8 cellular contexts compared by ENCODE assay signal in the genomic region with DNA sequence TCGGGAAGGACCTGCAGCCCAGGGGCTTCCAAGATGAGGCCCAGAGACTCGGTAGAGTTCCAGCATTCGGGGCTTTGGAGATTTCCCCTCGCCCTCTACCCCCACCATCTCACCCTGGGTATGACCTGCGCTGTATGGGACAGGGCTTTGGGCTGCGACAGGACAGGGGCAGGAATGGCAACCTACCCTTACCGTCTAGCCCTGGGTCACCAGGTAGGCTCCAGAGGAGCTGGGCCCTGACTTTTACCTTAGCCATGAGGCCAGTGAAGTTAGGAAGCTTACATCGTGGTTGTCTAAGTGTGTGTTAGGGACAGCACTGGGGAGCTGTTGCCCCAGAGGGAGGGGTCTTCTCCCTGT. TPM values are rescaled to one million over a fixed set of nuclear protein-coding genes. Genes with fewer than 3 reads are reported as not detected.
DNase-seq lines count a peak whose midpoint lies in the region; ATAC-seq and TF ChIP-seq lines count a peak whose summit lies in the region.

No MANE protein-coding gene starts in this region.

- H3K36me3 ChIP-seq in KMS-11 (ENCODE audit: insufficient read depth) = no peaks in the 10 kb centered on the region
- H3K36me3 ChIP-seq in naive thymus-derived CD4-positive, alpha-beta T cell (ENCODE audit: control insufficient read depth in 2 of 3, insufficient read depth in 3 of 3, low read length in 3 of 3) = peaks cover 0 to 27% (median 0%) of the 10 kb centered on the region in 3 experiments

- H3K9me3 ChIP-seq in naive thymus-derived CD4-positive, alpha-beta T cell (ENCODE audit: control insufficient read depth in 2 of 3, low read length in 3 of 3) = no peaks in the 10 kb centered on the region

- peaks cover 0 to 32% (median 11%) of the 10 kb centered on the region in 5 donors for H3K36me3 Mint-ChIP-seq in naive thymus-derived CD4-positive, alpha-beta T cell

- peak overlapping the region; percentile 63 for H3K4me2 ChIP-seq in KMS-11

- peak overlapping the region; percentile 61; the same call in 1 of the 2 replicates for H3K9ac ChIP-seq in KMS-11

- no peaks in the 10 kb centered on the region for H4K20me1 ChIP-seq in KMS-11 (ENCODE audit: insufficient read depth)

- peak overlapping the region; percentile 83 to 91 (median 87) for H3K4me3 Mint-ChIP-seq in naive thymus-derived CD4-positive, alpha-beta T cell

- TF ChIP-seq CTCF in AG09309 (IDR thresholded peaks at IDR 0.05; ENCODE audit: control insufficient read depth, insufficient read depth, low read depth, low read length, missing control alignments) (no peak), KMS-11 (conservative IDR thresholded peaks at IDR 0.05; ENCODE audit: low read depth, low read length) (no peak), dorsolateral prefrontal cortex (IDR thresholded peaks at IDR 0.05 in 54 of 56, conservative IDR thresholded peaks at IDR 0.05 in 2 of 56; ENCODE audit: low read depth in 1 of 56, partially characterized antibody in 56 of 56) (no peak), GM10266 (IDR thresholded peaks at IDR 0.05; ENCODE audit: control insufficient read depth, insufficient read depth, low read depth, missing control alignments) (no peak)

- H3K27ac ChIP-seq in KMS-11 (no peak overlapping the region), dorsolateral prefrontal cortex (peak overlapping the region in 55 of 59 donors; percentile 16 to 92 (median 75))
- H3K27ac ChIP-seq in naive thymus-derived CD4-positive, alpha-beta T cell (ENCODE audit: low read depth, low read length) = peak overlapping the region; percentile 91

- no peak for DNase-seq in AG09309 (ENCODE audit: low read depth)
- DNase-seq in dorsolateral prefrontal cortex = no peak
- peak in 2 of 9 donors; percentile 25 to 35 for DNase-seq in naive thymus-derived CD4-positive, alpha-beta T cell
- DNase-seq in Kasumi-1 (lab: John Stamatoyannopoulos, UW) = no peak
- DNase-seq in GM10266 (ENCODE audit: extremely low spot score) = no peak

- H3K79me2 ChIP-seq in KMS-11 (ENCODE audit: insufficient read depth, low read depth) = no peaks in the 10 kb centered on the region

- H3K27me3 Mint-ChIP-seq in naive thymus-derived CD4-positive, alpha-beta T cell = no peaks in the 10 kb centered on the region

- peak overlapping the region; percentile 66 to 99 (median 95) for H3K27ac Mint-ChIP-seq in naive thymus-derived CD4-positive, alpha-beta T cell

- H2AFZ ChIP-seq in KMS-11 (ENCODE audit: low read depth) = peak overlapping the region; percentile 61; the same call in 1 of the 2 replicates

- intact Hi-C loops in dorsolateral prefrontal cortex (cut with DNase I) = no loop called here
- intact Hi-C loops in naive thymus-derived CD4-positive, alpha-beta T cell (cut with micrococcal nuclease) = no loop called here

- H3K4me1 ChIP-seq in KMS-11 (ENCODE audit: low read depth, poor library complexity, severe bottlenecking) = peaks cover 12% of the 10 kb centered on the region
- H3K4me1 ChIP-seq in naive thymus-derived CD4-positive, alpha-beta T cell (ENCODE audit: control insufficient read depth in 2 of 2, insufficient read depth in 2 of 2, low read length in 2 of 2) = peaks cover 44 to 77% of the 10 kb centered on the region in 2 donors

- POLR2A ChIA-PET in naive thymus-derived CD4-positive, alpha-beta T cell (lab: Charles Lee) = interaction anchor here (0.8 to 46.3 kb wide), 10 partner anchors 10 to 93 kb away, joined by 3 to 1418 read pairs (median 10); partner anchors contain the start of genes GLYCTK and WDR82

- peaks cover 0 to 12% (median 0%) of the 10 kb centered on the region in 11 donors for H3K9me3 Mint-ChIP-seq in naive thymus-derived CD4-positive, alpha-beta T cell

- peak overlapping the region; percentile 59 for H3K4me3 ChIP-seq in AG09309 (ENCODE audit: control insufficient read depth, low read depth, low read length)
- no peak overlapping the region for H3K4me3 ChIP-seq in KMS-11 (IDR thresholded peaks at IDR 0.05; ENCODE audit: insufficient read depth, low read depth, low read length)
- H3K4me3 ChIP-seq in dorsolateral prefrontal cortex = peak overlapping the region; percentile 23 to 74 (median 61)
- peak overlapping the region; percentile 79 for H3K4me3 ChIP-seq in naive thymus-derived CD4-positive, alpha-beta T cell (ENCODE audit: low read length)

- peak; percentile 1 for ATAC-seq in naive thymus-derived CD4-positive, alpha-beta T cell
- ATAC-seq in HG02852 (IDR thresholded peaks at IDR 0.05; ENCODE audit: unreplicated experiment) (no peak), GM19035 (IDR thresholded peaks at IDR 0.05; ENCODE audit: unreplicated experiment) (no peak)

- CTCF ChIA-PET in naive thymus-derived CD4-positive, alpha-beta T cell (lab: Charles Lee) = interaction anchor here (0.5 to 1.8 kb wide), 7 partner anchors 10 to 36 kb away, joined by 3 to 9 read pairs (median 3); partner anchors contain the start of gene WDR82

- peaks cover 33 to 87% (median 79%) of the 10 kb centered on the region in 7 donors for H3K4me1 Mint-ChIP-seq in naive thymus-derived CD4-positive, alpha-beta T cell

- H3K27me3 ChIP-seq in KMS-11 (ENCODE audit: insufficient read depth, low read depth) (no peaks in the 10 kb centered on the region), dorsolateral prefrontal cortex (no peaks in the 10 kb centered on the region)
- H3K27me3 ChIP-seq in naive thymus-derived CD4-positive, alpha-beta T cell (ENCODE audit: control insufficient read depth in 2 of 2, insufficient read depth in 2 of 2, low read length in 2 of 2) = no peaks in the 10 kb centered on the region

RNA-seq across cellular contexts. Expression of gene PPM1M, which starts 0.7 kb away (rescaled TPM):
- total RNA-seq in dorsolateral prefrontal cortex = 10 to 100 TPM in 119 of 120 experiments, 1 to 10 TPM in 1; 9.8 to 25.1 (median 17.6) TPM
- total RNA-seq in naive thymus-derived CD4-positive, alpha-beta T cell = 10 to 100 TPM; 55.8 to 81.0 (median 74.5) TPM
- polyA plus RNA-seq in naive thymus-derived CD4-positive, alpha-beta T cell = 100 to 1,000 TPM in 1 of 2 donors, 10 to 100 TPM in 1; 68.8 to 135 TPM

RNA-seq across cellular contexts. Expression of gene TWF2, which starts 7.3 kb away (rescaled TPM):
- total RNA-seq in dorsolateral prefrontal cortex = 10 to 100 TPM; 20.8 to 63.7 (median 47.3) TPM
- 100 to 1,000 TPM in 1 of 5 experiments, 10 to 100 TPM in 4; 38.7 to 110 (median 63.7) TPM for total RNA-seq in naive thymus-derived CD4-positive, alpha-beta T cell
- polyA plus RNA-seq in naive thymus-derived CD4-positive, alpha-beta T cell = 100 to 1,000 TPM; 104 to 147 TPM

RNA-seq across cellular contexts. Expression of gene TLR9, which starts 20.8 kb away (rescaled TPM):
- total RNA-seq in dorsolateral prefrontal cortex = 1 to 10 TPM in 31 of 120 experiments, under 1 TPM in 74, not detected in 15; 0.25 to 5.2 (median 0.78) TPM
- 1 to 10 TPM in 3 of 5 experiments, under 1 TPM in 2; 0.27 to 2.5 (median 1.6) TPM for total RNA-seq in naive thymus-derived CD4-positive, alpha-beta T cell
- under 1 TPM in 1 of 2 donors, not detected in 1; 0.16 TPM for polyA plus RNA-seq in naive thymus-derived CD4-positive, alpha-beta T cell

RNA-seq across cellular contexts. Expression of gene WDR82, which starts 32.2 kb away (rescaled TPM):
- 100 to 1,000 TPM in 28 of 120 experiments, 10 to 100 TPM in 92; 61.0 to 123 (median 91.2) TPM for total RNA-seq in dorsolateral prefrontal cortex
- total RNA-seq in naive thymus-derived CD4-positive, alpha-beta T cell = 100 to 1,000 TPM; 112 to 161 (median 135) TPM
- polyA plus RNA-seq in naive thymus-derived CD4-positive, alpha-beta T cell = 100 to 1,000 TPM; 127 to 181 TPM

RNA-seq across cellular contexts. Expression of gene GLYCTK, which starts 41.4 kb away (rescaled TPM):
- 10 to 100 TPM in 27 of 120 experiments, 1 to 10 TPM in 93; 4.4 to 16.8 (median 8.4) TPM for total RNA-seq in dorsolateral prefrontal cortex
- 10 to 100 TPM; 24.3 to 38.3 (median 32.8) TPM for total RNA-seq in naive thymus-derived CD4-positive, alpha-beta T cell
- 10 to 100 TPM in 1 of 2 donors, 1 to 10 TPM in 1; 8.0 to 15.5 TPM for polyA plus RNA-seq in naive thymus-derived CD4-positive, alpha-beta T cell
